ENCODE assay signal across 10 cellular contexts in the genomic region with DNA sequence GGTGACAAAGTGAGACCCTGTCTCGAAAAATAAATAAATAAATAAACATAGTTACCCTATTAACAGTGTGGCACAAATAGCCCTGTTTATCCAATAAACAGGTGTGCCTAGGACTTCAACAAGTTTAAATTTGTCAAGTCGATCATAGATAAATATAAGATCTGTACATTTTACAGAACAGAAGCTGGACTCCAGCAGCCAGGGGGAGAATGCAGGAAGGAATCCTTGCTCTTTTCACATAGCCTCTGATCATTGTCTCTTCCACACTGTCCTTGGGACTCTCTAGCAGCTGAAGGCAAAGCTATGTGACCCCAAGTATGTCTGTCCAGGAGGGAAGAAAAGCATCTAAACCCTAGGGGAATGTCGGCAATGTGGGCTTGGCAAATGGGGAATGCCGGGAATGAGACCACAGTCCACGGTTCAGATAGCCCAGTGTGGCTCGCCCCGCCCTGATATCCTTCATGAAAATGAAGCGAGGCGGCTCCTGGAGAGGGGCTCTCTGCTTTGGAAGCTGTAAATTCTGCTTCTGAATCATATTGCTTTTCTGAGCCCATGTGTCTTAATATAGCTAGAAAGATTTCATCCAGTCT. TPM values are rescaled to one million over a fixed set of nuclear protein-coding genes. Genes with fewer than 3 reads are reported as not detected.
DNase-seq lines count a peak whose midpoint lies in the region; ATAC-seq, FAIRE-seq and TF ChIP-seq lines count a peak whose summit lies in the region.
"Had no signal": no experiment of that assay in that cellular context is flagged by ENCODE, and none has a peak within 500 bp of the region (broad histone marks: within the 10 kb centered on the region; RNA-seq: fewer than 3 reads in every experiment).

No MANE protein-coding gene starts in this region.

- no peak overlapping the region; the same call in 2 of the 3 replicates for H3K4me3 Mint-ChIP-seq in GM23338
- H3K4me3 Mint-ChIP-seq: activated naive CD8-positive, alpha-beta T cell treated with anti-CD3 and anti-CD28 coated beads, Interleukin-2, amount 10 ng/mL, durations not matched to agents 7 days and 5 days had no signal

- no peaks in the 10 kb centered on the region for H3K9me3 ChIP-seq in small intestine (ENCODE audit: control insufficient read depth, low read depth)

- H4K20me1 ChIP-seq in GM23338 (replicated peaks; ENCODE audit: insufficient read depth): no peaks in the 10 kb centered on the region

- H2AFZ ChIP-seq in GM23338: no peak overlapping the region; the same call in 1 of the 2 replicates

- no peak overlapping the region for H3K4me3 ChIP-seq in GM23338
- no peak overlapping the region for H3K4me3 ChIP-seq in small intestine (ENCODE audit: low read depth in 1 of 2, low read length in 2 of 2)
- H3K4me3 ChIP-seq: GM12878 had no signal

- H3K79me2 ChIP-seq in GM23338 (replicated peaks; ENCODE audit: insufficient read depth): no peaks in the 10 kb centered on the region

- no peak for FAIRE-seq in small intestine (lab: Jason Lieb, UNC)
- FAIRE-seq: GM12878 had no signal

- no peak for TF ChIP-seq CTCF in GM23338 (conservative IDR thresholded peaks at IDR 0.05; ENCODE audit: low read depth in 2 of 2)

- no peaks in the 10 kb centered on the region for H3K36me3 Mint-ChIP-seq in GM23338 (ENCODE audit: low read depth)
- H3K36me3 Mint-ChIP-seq: activated naive CD8-positive, alpha-beta T cell treated with anti-CD3 and anti-CD28 coated beads, Interleukin-2, amount 10 ng/mL, durations not matched to agents 7 days and 5 days had no signal

- no peaks in the 10 kb centered on the region for H3K9me3 Mint-ChIP-seq in GM23338
- H3K9me3 Mint-ChIP-seq: activated naive CD8-positive, alpha-beta T cell treated with anti-CD3 and anti-CD28 coated beads, Interleukin-2, amount 10 ng/mL, durations not matched to agents 7 days and 5 days had no signal

- no peaks in the 10 kb centered on the region for H3K36me3 ChIP-seq in GM23338 (ENCODE audit: insufficient read depth)
- no peaks in the 10 kb centered on the region for H3K36me3 ChIP-seq in small intestine (ENCODE audit: control insufficient read depth in 2 of 2, insufficient read depth in 2 of 2, low read length in 2 of 2)

- H3K27me3 ChIP-seq in GM23338 (ENCODE audit: insufficient read depth): no peaks in the 10 kb centered on the region
- H3K27me3 ChIP-seq in small intestine (ENCODE audit: control insufficient read depth in 2 of 2, insufficient read depth in 2 of 2, low read length in 2 of 2): no peaks in the 10 kb centered on the region

- peaks cover 2% of the 10 kb centered on the region for H3K27me3 Mint-ChIP-seq in GM23338 (ENCODE audit: insufficient read depth, low read depth, poor library complexity)

- H3K4me1 ChIP-seq in GM23338 (ENCODE audit: insufficient read depth) (0 out of 2 replicates have a peak, but pooled peaks cover 3% of the 10 kb centered on the region), small intestine (ENCODE audit: control insufficient read depth in 2 of 2, insufficient read depth in 1 of 2, low read depth in 1 of 2, low read length in 1 of 2) (peaks cover 0 to 3% of the 10 kb centered on the region in 2 donors)

- 18 to 38% (median 32%) methylated on average over 9 of the region's 9 CpGs for WGBS in small intestine, 3 donors

- no peaks in the 10 kb centered on the region for H3K9me2 ChIP-seq in GM23338 (ENCODE audit: insufficient read depth)

- no peaks in the 10 kb centered on the region for H3F3A ChIP-seq in GM23338 (replicated peaks; ENCODE audit: low read depth)

- no peak overlapping the region for H3K27ac Mint-ChIP-seq in GM23338
- H3K27ac Mint-ChIP-seq: activated naive CD8-positive, alpha-beta T cell treated with anti-CD3 and anti-CD28 coated beads, Interleukin-2, amount 10 ng/mL, durations not matched to agents 7 days and 5 days had no signal

- DNase-seq in GM23338 (ENCODE audit: low spot score) (peak; percentile 87), T1000 (lab: John Stamatoyannopoulos, UW) (peak; percentile 33), iPS-NIHi7 (ENCODE audit: extremely low spot score) (peak; percentile 56), small intestine (peak; percentile 78), NCI-H446 (lab: John Stamatoyannopoulos, UW) (no peak)
- DNase-seq: activated naive CD8-positive, alpha-beta T cell treated with anti-CD3 and anti-CD28 coated beads, Interleukin-2, amount 10 ng/mL, durations not matched to agents 7 days and 5 days had no signal

- no peak overlapping the region for H3K4me2 ChIP-seq in GM23338

- H3K4me1 Mint-ChIP-seq in GM23338: peaks cover 10% of the 10 kb centered on the region

- ATAC-seq in GM23338 (peak; percentile 64), HG02870 (IDR thresholded peaks at IDR 0.05; ENCODE audit: unreplicated experiment) (no peak), GM19463 (IDR thresholded peaks at IDR 0.05; ENCODE audit: unreplicated experiment) (no peak), HG02763 (IDR thresholded peaks at IDR 0.05; ENCODE audit: unreplicated experiment) (no peak)
- ATAC-seq: GM12878 had no signal

- H3K27ac ChIP-seq in GM23338 (ENCODE audit: low read depth) (peak overlapping the region; percentile 72), small intestine (ENCODE audit: low read depth in 1 of 2, low read length in 1 of 2) (no peak overlapping the region)

TF ChIP-seq in GM23338, 12 proteins besides CTCF, POLR2A, EP300 and RAD21 (continues in another document):
- TF ChIP-seq EZH2 (IDR thresholded peaks at IDR 0.05; ENCODE audit: low read depth, unreplicated experiment) (no peak), JUNB (IDR thresholded peaks at IDR 0.05; ENCODE audit: unreplicated experiment) (no peak), ZNF114 (CRISPR knock-in tag; IDR thresholded peaks at IDR 0.05) (no peak), ETS1 (IDR thresholded peaks at IDR 0.05) (no peak), EZH2phosphoT487 (IDR thresholded peaks at IDR 0.05; ENCODE audit: unreplicated experiment) (no peak), STAT1 (IDR thresholded peaks at IDR 0.05; ENCODE audit: unreplicated experiment) (no peak), POLR2AphosphoS5 (IDR thresholded peaks at IDR 0.05; ENCODE audit: low read depth) (no peak), ZNF331 (CRISPR knock-in tag; IDR thresholded peaks at IDR 0.05; ENCODE audit: low read depth) (no peak)
- TF ChIP-seq, protein P1, sequence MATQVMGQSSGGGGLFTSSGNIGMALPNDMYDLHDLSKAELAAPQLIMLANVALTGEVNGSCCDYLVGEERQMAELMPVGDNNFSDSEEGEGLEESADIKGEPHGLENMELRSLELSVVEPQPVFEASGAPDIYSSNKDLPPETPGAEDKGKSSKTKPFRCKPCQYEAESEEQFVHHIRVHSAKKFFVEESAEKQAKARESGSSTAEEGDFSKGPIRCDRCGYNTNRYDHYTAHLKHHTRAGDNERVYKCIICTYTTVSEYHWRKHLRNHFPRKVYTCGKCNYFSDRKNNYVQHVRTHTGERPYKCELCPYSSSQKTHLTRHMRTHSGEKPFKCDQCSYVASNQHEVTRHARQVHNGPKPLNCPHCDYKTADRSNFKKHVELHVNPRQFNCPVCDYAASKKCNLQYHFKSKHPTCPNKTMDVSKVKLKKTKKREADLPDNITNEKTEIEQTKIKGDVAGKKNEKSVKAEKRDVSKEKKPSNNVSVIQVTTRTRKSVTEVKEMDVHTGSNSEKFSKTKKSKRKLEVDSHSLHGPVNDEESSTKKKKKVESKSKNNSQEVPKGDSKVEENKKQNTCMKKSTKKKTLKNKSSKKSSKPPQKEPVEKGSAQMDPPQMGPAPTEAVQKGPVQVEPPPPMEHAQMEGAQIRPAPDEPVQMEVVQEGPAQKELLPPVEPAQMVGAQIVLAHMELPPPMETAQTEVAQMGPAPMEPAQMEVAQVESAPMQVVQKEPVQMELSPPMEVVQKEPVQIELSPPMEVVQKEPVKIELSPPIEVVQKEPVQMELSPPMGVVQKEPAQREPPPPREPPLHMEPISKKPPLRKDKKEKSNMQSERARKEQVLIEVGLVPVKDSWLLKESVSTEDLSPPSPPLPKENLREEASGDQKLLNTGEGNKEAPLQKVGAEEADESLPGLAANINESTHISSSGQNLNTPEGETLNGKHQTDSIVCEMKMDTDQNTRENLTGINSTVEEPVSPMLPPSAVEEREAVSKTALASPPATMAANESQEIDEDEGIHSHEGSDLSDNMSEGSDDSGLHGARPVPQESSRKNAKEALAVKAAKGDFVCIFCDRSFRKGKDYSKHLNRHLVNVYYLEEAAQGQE (IDR thresholded peaks at IDR 0.05; ENCODE audit: unreplicated experiment): no peak

RNA-seq across cellular contexts. Expression of gene GRB2, which starts 24.8 kb away (rescaled TPM):
- 112 and 121 TPM in 2 replicates for total RNA-seq in GM23338 (2014; rRNA removed; shearing (Covaris generic))
- polyA plus RNA-seq in GM23338 (2016; fragmentation: Nextera tagmentation; extraction: Ambion mirVana): 89.0 and 99.9 TPM in 2 replicates
- polyA plus RNA-seq in small intestine: 10 to 100 TPM; 65.6 to 73.5 (median 66.2) TPM

RNA-seq across cellular contexts. Expression of gene TMEM94, which starts 26.2 kb away (rescaled TPM):
- 36.6 and 66.0 TPM in 2 replicates for total RNA-seq in GM23338 (2014; rRNA removed; shearing (Covaris generic))
- 21.9 and 24.0 TPM in 2 replicates for polyA plus RNA-seq in GM23338 (2016; fragmentation: Nextera tagmentation; extraction: Ambion mirVana)
- polyA plus RNA-seq in small intestine: 10 to 100 TPM; 41.8 to 87.7 (median 57.3) TPM

Comparison
In these comparisons a context has a peak if more than half of its experiments do, and no peak if none do; other contexts are left out.
1. DNase-seq: peak in GM23338 (single experiment), T1000 (single experiment), iPS-NIHi7 (single experiment) and small intestine (single experiment); none in NCI-H446 (0 of 2).